8 cellular contexts compared by ENCODE assay signal in genomic region chr7:2242541-2243482, GRCh38. TPM values are rescaled to one million over a fixed set of nuclear protein-coding genes. Genes with fewer than 3 reads are reported as not detected.
DNase-seq lines count a peak whose midpoint lies in the region; ATAC-seq and TF ChIP-seq lines count a peak whose summit lies in the region.

No MANE protein-coding gene starts in this region.

- 0 out of 2 replicates have a peak, but pooled peaks have one; percentile 8 for TF ChIP-seq CTCF in BE2C (IDR thresholded peaks at IDR 0.05; ENCODE audit: low read depth, low read length)
- no peak for TF ChIP-seq CTCF in GM13977 (IDR thresholded peaks at IDR 0.05; ENCODE audit: extremely low read depth, insufficient read depth, missing control alignments)

- in situ Hi-C loops in GM13977 (cut with MboI; ENCODE audit: low pct_unique_long_range_greater_than_20kb, low sequenced_read_pairs, unreplicated experiment), result no loop called here

- H3K4me3 ChIP-seq in BE2C (ENCODE audit: low read depth, low read length) (peak overlapping the region; percentile 95), iPS-18c (ENCODE audit: insufficient read depth, low read depth, low read length) (peak overlapping the region; percentile 95)

- no peaks in the 10 kb centered on the region for H3K27me3 ChIP-seq in BE2C

- peak; percentile 25 for ATAC-seq in GM18868 (IDR thresholded peaks at IDR 0.05; ENCODE audit: unreplicated experiment)
- ATAC-seq in stimulated activated naive CD8-positive, alpha-beta T cell treated with anti-CD3 and anti-CD28 coated beads, Interleukin-15, Interleukin-2, amounts not matched to agents 100 U/mL and 50 U/mL, for 24 hours, result peak; percentile 47
- no peak for ATAC-seq in GM21825 (IDR thresholded peaks at IDR 0.05; ENCODE audit: unreplicated experiment)

- DNase-seq in BE2C (no peak), NCI-H226 (peak; percentile 35), GM13977 (ENCODE audit: low spot score) (no peak)
- DNase-seq in activated effector memory CD4-positive, alpha-beta T cell treated with anti-CD3 and anti-CD28 coated beads, Interleukin-2, amount 50 U/mL, for 16 hours, result peak; percentile 66
- peak; percentile 40 for DNase-seq in stimulated activated naive CD8-positive, alpha-beta T cell treated with anti-CD3 and anti-CD28 coated beads, Interleukin-15, Interleukin-2, amounts not matched to agents 100 U/mL and 50 U/mL, for 24 hours

- no peaks in the 10 kb centered on the region for H3K9me3 ChIP-seq in BE2C
- H3K9me3 ChIP-seq in iPS-18c (ENCODE audit: control insufficient read depth, insufficient read depth, low read length), result peaks cover 2% of the 10 kb centered on the region

- peaks cover 19% of the 10 kb centered on the region for H3K36me3 ChIP-seq in BE2C

- H3K4me1 ChIP-seq in BE2C, result peaks cover 4% of the 10 kb centered on the region

RNA-seq across cellular contexts. Expression of gene NUDT1, which starts 0.8 kb away (rescaled TPM):
- 96.1 TPM for polyA plus RNA-seq in BE2C (2012; ENCODE audit: insufficient read depth, insufficient read length, low read depth)

RNA-seq across cellular contexts. Expression of gene MRM2, which starts 0.8 kb away (rescaled TPM):
- polyA plus RNA-seq in BE2C (2012; ENCODE audit: insufficient read depth, insufficient read length, low read depth), result 76.2 TPM

RNA-seq across cellular contexts. Expression of gene MAD1L1, which starts 10.1 kb away (rescaled TPM):
- polyA plus RNA-seq in BE2C (2012; ENCODE audit: insufficient read depth, insufficient read length, low read depth), result 65.7 TPM

Comparison
In these comparisons a context has a peak if more than half of its experiments do, and no peak if none do; other contexts are left out.
1. DNase-seq: peak in NCI-H226 (single experiment), activated effector memory CD4-positive, alpha-beta T cell treated with anti-CD3 and anti-CD28 coated beads, Interleukin-2, amount 50 U/mL, for 16 hours (single experiment) and stimulated activated naive CD8-positive, alpha-beta T cell treated with anti-CD3 and anti-CD28 coated beads, Interleukin-15, Interleukin-2, amounts not matched to agents 100 U/mL and 50 U/mL, for 24 hours (single experiment); none in BE2C (single experiment) and GM13977 (single experiment).